13 cellular contexts compared by ENCODE assay signal in genomic region chr6:9783567-9783966, GRCh38.
"Had no signal": no experiment of that assay in that cellular context is flagged by ENCODE, and none has a peak within 500 bp of the region (broad histone marks: within the 10 kb centered on the region; RNA-seq: fewer than 3 reads in every experiment).

No MANE protein-coding gene starts in this region.

- H3K27ac ChIP-seq: sigmoid colon, VCaP had no signal

- H3K9me3 Mint-ChIP-seq: activated CD4-positive, alpha-beta T cell treated with anti-CD3 and anti-CD28 coated beads, Interleukin-2, amount 10 ng/mL, durations not matched to agents 24 days and 14 days; activated naive CD4-positive, alpha-beta T cell treated with anti-CD3 and anti-CD28 coated beads for 36 hours; activated T-helper 17 cell treated with anti-CD3 and anti-CD28 coated beads, Interleukin-2, amount 50 U/mL, for 72 hours had no signal

- H3K27me3 Mint-ChIP-seq: activated CD4-positive, alpha-beta T cell treated with anti-CD3 and anti-CD28 coated beads, Interleukin-2, amount 10 ng/mL, durations not matched to agents 24 days and 14 days; activated T-helper 17 cell treated with anti-CD3 and anti-CD28 coated beads, Interleukin-2, amount 50 U/mL, for 72 hours; effector memory CD8-positive, alpha-beta T cell had no signal

- H3K4me1 Mint-ChIP-seq: activated CD4-positive, alpha-beta T cell treated with anti-CD3 and anti-CD28 coated beads, Interleukin-2, amount 10 ng/mL, durations not matched to agents 24 days and 14 days; activated T-helper 17 cell treated with anti-CD3 and anti-CD28 coated beads, Interleukin-2, amount 50 U/mL, for 72 hours; nephron had no signal

- H3K4me1 ChIP-seq: sigmoid colon had no signal

- DNase-seq: activated CD4-positive, alpha-beta T cell treated with anti-CD3 and anti-CD28 coated beads, Interleukin-2, amount 10 ng/mL, durations not matched to agents 24 days and 14 days; activated naive CD4-positive, alpha-beta T cell treated with anti-CD3 and anti-CD28 coated beads for 36 hours; caudate nucleus; effector memory CD8-positive, alpha-beta T cell; glutamatergic neuron; sigmoid colon; stimulated activated CD4-positive, alpha-beta T cell treated with anti-CD3 and anti-CD28 coated beads, Interleukin-2, amount 100 ng/mL, for 24 hours; stimulated activated naive CD4-positive, alpha-beta T cell; substantia nigra; trophoblast cell had no signal

- H3K4me3 Mint-ChIP-seq: activated CD4-positive, alpha-beta T cell treated with anti-CD3 and anti-CD28 coated beads, Interleukin-2, amount 10 ng/mL, durations not matched to agents 24 days and 14 days; activated naive CD4-positive, alpha-beta T cell treated with anti-CD3 and anti-CD28 coated beads for 36 hours; activated T-helper 17 cell treated with anti-CD3 and anti-CD28 coated beads, Interleukin-2, amount 50 U/mL, for 72 hours; effector memory CD8-positive, alpha-beta T cell; nephron had no signal

- H3K36me3 ChIP-seq: sigmoid colon had no signal

- H3K9me3 ChIP-seq: sigmoid colon had no signal

- H3K27me3 ChIP-seq: sigmoid colon had no signal

- H3K27ac Mint-ChIP-seq: activated CD4-positive, alpha-beta T cell treated with anti-CD3 and anti-CD28 coated beads, Interleukin-2, amount 10 ng/mL, durations not matched to agents 24 days and 14 days; activated naive CD4-positive, alpha-beta T cell treated with anti-CD3 and anti-CD28 coated beads for 36 hours; activated T-helper 17 cell treated with anti-CD3 and anti-CD28 coated beads, Interleukin-2, amount 50 U/mL, for 72 hours; effector memory CD8-positive, alpha-beta T cell; nephron had no signal

- H3K4me3 ChIP-seq: sigmoid colon had no signal

- ATAC-seq: activated T-helper 17 cell treated with anti-CD3 and anti-CD28 coated beads, Interleukin-2, amount 50 U/mL, for 72 hours; effector memory CD8-positive, alpha-beta T cell had no signal
